In genomic region chr19:40907968-40908735, GRCh38 we compare ENCODE assay signal across 10 cellular contexts. TPM values are rescaled to one million over a fixed set of nuclear protein-coding genes. Genes with fewer than 3 reads are reported as not detected.
DNase-seq lines count a peak whose midpoint lies in the region; ATAC-seq, FAIRE-seq and TF ChIP-seq lines count a peak whose summit lies in the region.
"Had no signal": no experiment of that assay in that cellular context is flagged by ENCODE, and none has a peak within 500 bp of the region (broad histone marks: within the 10 kb centered on the region; RNA-seq: fewer than 3 reads in every experiment).

No MANE protein-coding gene starts in this region.

- peaks cover 4% of the 10 kb centered on the region; the same call in 1 of the 2 replicates for H3K27me3 ChIP-seq in HUES6 (ENCODE audit: control insufficient read depth, insufficient read depth, low read length)
- peaks cover 69% of the 10 kb centered on the region for H3K27me3 ChIP-seq in left ventricle myocardium inferior (ENCODE audit: low read depth)

- DNase-seq in activated CD8-positive, alpha-beta T cell treated with anti-CD3 and anti-CD28 coated beads, Interleukin-2, amount 10 ng/mL, durations not matched to agents 7 days and 5 days: peak; percentile 64
- DNase-seq in glutamatergic neuron: peak; percentile 25
- peak; percentile 59 for DNase-seq in stimulated activated CD8-positive, alpha-beta memory T cell treated with anti-CD3 and anti-CD28 coated beads, Interleukin-15, amount 100 ng/mL, for 1 hour (ENCODE audit: low read depth)
- DNase-seq in SHP77 (lab: John Stamatoyannopoulos, UW): no peak
- no peak for DNase-seq in NCI-H2029 treated with DMSO at 0.1 percent for 48 hours (lab: John Stamatoyannopoulos, UW)
- DNase-seq in kidney: no peak
- no peak for DNase-seq in left ventricle myocardium inferior

- intact Hi-C loops in kidney (cut with DNase I) (no loop called here), left ventricle myocardium inferior (cut with micrococcal nuclease) (no loop called here)

- H3K9me3 ChIP-seq in HUES6 (ENCODE audit: control insufficient read depth, insufficient read depth, low read depth, low read length) (peaks cover 20% of the 10 kb centered on the region), kidney (ENCODE audit: control insufficient read depth in 1 of 2, low read length in 2 of 2) (no peaks in the 10 kb centered on the region), left ventricle myocardium inferior (replicated peaks) (peaks cover under 1% of the 10 kb centered on the region)

- peak overlapping the region; percentile 68 for H3K27ac Mint-ChIP-seq in activated CD8-positive, alpha-beta T cell treated with anti-CD3 and anti-CD28 coated beads, Interleukin-2, amount 10 ng/mL, durations not matched to agents 7 days and 5 days
- H3K27ac Mint-ChIP-seq in glutamatergic neuron (ENCODE audit: unreplicated experiment): no peak overlapping the region

- H3K4me3 ChIP-seq in HUES6 (ENCODE audit: low read depth, low read length): peak overlapping the region; percentile 44
- no peak overlapping the region for H3K4me3 ChIP-seq in kidney (ENCODE audit: low read length in 2 of 2)
- no peak overlapping the region for H3K4me3 ChIP-seq in left ventricle myocardium inferior

- POLR2A ChIA-PET in activated CD8-positive, alpha-beta T cell treated with anti-CD3 and anti-CD28 coated beads, Interleukin-2, amount 10 ng/mL, durations not matched to agents 7 days and 5 days (lab: Charles Lee): no interaction called here

- no peak overlapping the region for H3K27ac ChIP-seq in HUES6 (ENCODE audit: low read depth, low read length)
- no peak overlapping the region for H3K27ac ChIP-seq in kidney (ENCODE audit: low read depth in 2 of 2, low read length in 2 of 2)
- H3K27ac ChIP-seq in left ventricle myocardium inferior (replicated peaks): no peak overlapping the region

- no peaks in the 10 kb centered on the region for H3K36me3 ChIP-seq in HUES6 (ENCODE audit: control insufficient read depth, insufficient read depth, low read length)
- no peaks in the 10 kb centered on the region for H3K36me3 ChIP-seq in kidney (ENCODE audit: control insufficient read depth in 1 of 2, insufficient read depth in 2 of 2, low read length in 2 of 2)
- no peaks in the 10 kb centered on the region for H3K36me3 ChIP-seq in left ventricle myocardium inferior

- H3K4me1 ChIP-seq in HUES6 (ENCODE audit: control insufficient read depth, insufficient read depth, low read length) (peaks cover 8% of the 10 kb centered on the region; the same call in 1 of the 2 replicates), kidney (ENCODE audit: control insufficient read depth in 1 of 2, insufficient read depth in 1 of 2, low read depth in 1 of 2, low read length in 2 of 2) (no peaks in the 10 kb centered on the region), left ventricle myocardium inferior (no peaks in the 10 kb centered on the region)

- peak; percentile 51 for ATAC-seq in activated CD8-positive, alpha-beta T cell treated with anti-CD3 and anti-CD28 coated beads, Interleukin-2, amount 10 ng/mL, durations not matched to agents 7 days and 5 days

- H3K27me3 Mint-ChIP-seq in activated CD8-positive, alpha-beta T cell treated with anti-CD3 and anti-CD28 coated beads, Interleukin-2, amount 10 ng/mL, durations not matched to agents 7 days and 5 days (ENCODE audit: low read depth): peaks cover 8% of the 10 kb centered on the region
- peaks cover 5% of the 10 kb centered on the region for H3K27me3 Mint-ChIP-seq in glutamatergic neuron (ENCODE audit: unreplicated experiment)

- H3K9ac ChIP-seq in HUES6 (ENCODE audit: low read length) (no peak overlapping the region), kidney (ENCODE audit: low read length in 2 of 2) (no peak overlapping the region)

- no peaks in the 10 kb centered on the region for H3K36me3 Mint-ChIP-seq in activated CD8-positive, alpha-beta T cell treated with anti-CD3 and anti-CD28 coated beads, Interleukin-2, amount 10 ng/mL, durations not matched to agents 7 days and 5 days (ENCODE audit: low read depth)
- peaks cover 13% of the 10 kb centered on the region for H3K36me3 Mint-ChIP-seq in glutamatergic neuron (ENCODE audit: unreplicated experiment)

- CTCF ChIA-PET in activated CD8-positive, alpha-beta T cell treated with anti-CD3 and anti-CD28 coated beads, Interleukin-2, amount 10 ng/mL, durations not matched to agents 7 days and 5 days (lab: Charles Lee): no interaction called here

- H3K4me3 Mint-ChIP-seq in activated CD8-positive, alpha-beta T cell treated with anti-CD3 and anti-CD28 coated beads, Interleukin-2, amount 10 ng/mL, durations not matched to agents 7 days and 5 days: peak overlapping the region; percentile 5
- H3K4me3 Mint-ChIP-seq in glutamatergic neuron (ENCODE audit: unreplicated experiment): no peak overlapping the region

- FAIRE-seq in kidney (lab: Jason Lieb, UNC): no peak

- H3K9me3 Mint-ChIP-seq in activated CD8-positive, alpha-beta T cell treated with anti-CD3 and anti-CD28 coated beads, Interleukin-2, amount 10 ng/mL, durations not matched to agents 7 days and 5 days (ENCODE audit: insufficient read depth): no peaks in the 10 kb centered on the region
- H3K9me3 Mint-ChIP-seq in glutamatergic neuron (ENCODE audit: unreplicated experiment): peaks cover 6% of the 10 kb centered on the region

- TF ChIP-seq CTCF in glutamatergic neuron (IDR thresholded peaks at IDR 0.05; ENCODE audit: partially characterized antibody, unreplicated experiment) (no peak), kidney (IDR thresholded peaks at IDR 0.05; ENCODE audit: borderline replicate concordance, extremely low read depth, insufficient read depth) (no peak), left ventricle myocardium inferior (IDR thresholded peaks at IDR 0.05; ENCODE audit: borderline replicate concordance) (no peak)

- H3K4me1 Mint-ChIP-seq in activated CD8-positive, alpha-beta T cell treated with anti-CD3 and anti-CD28 coated beads, Interleukin-2, amount 10 ng/mL, durations not matched to agents 7 days and 5 days (ENCODE audit: low read depth): peaks cover 12% of the 10 kb centered on the region
- H3K4me1 Mint-ChIP-seq in glutamatergic neuron (ENCODE audit: low read depth, unreplicated experiment): no peaks in the 10 kb centered on the region

RNA-seq across cellular contexts. Expression of gene CYP2A7, which starts 26.1 kb away (rescaled TPM):
- total RNA-seq in activated CD8-positive, alpha-beta T cell treated with anti-CD3 and anti-CD28 coated beads, Interleukin-2, amount 10 ng/mL, durations not matched to agents 7 days and 5 days: not detected
- total RNA-seq in glutamatergic neuron (ENCODE audit: unreplicated experiment) (not detected), kidney (not detected), left ventricle myocardium inferior (not detected)
- not detected for polyA plus RNA-seq in kidney (ENCODE audit: insufficient read depth, low read depth, low replicate concordance)
- total RNA-seq: activated CD8-positive, alpha-beta memory T cell treated with anti-CD3 and anti-CD28 coated beads for 36 hours; HT1080 had no signal

RNA-seq across cellular contexts. Expression of gene CYP2A6, which starts 57.9 kb away (rescaled TPM):
- total RNA-seq in activated CD8-positive, alpha-beta T cell treated with anti-CD3 and anti-CD28 coated beads, Interleukin-2, amount 10 ng/mL, durations not matched to agents 7 days and 5 days: not detected
- total RNA-seq in glutamatergic neuron (ENCODE audit: unreplicated experiment) (not detected), kidney (not detected), left ventricle myocardium inferior (not detected)
- not detected for polyA plus RNA-seq in kidney (ENCODE audit: insufficient read depth, low read depth, low replicate concordance)
- total RNA-seq: activated CD8-positive, alpha-beta memory T cell treated with anti-CD3 and anti-CD28 coated beads for 36 hours; HT1080 had no signal

Comparison
In these comparisons a context has a peak if more than half of its experiments do, and no peak if none do; other contexts are left out.
1. DNase-seq: peak in activated CD8-positive, alpha-beta T cell treated with anti-CD3 and anti-CD28 coated beads, Interleukin-2, amount 10 ng/mL, durations not matched to agents 7 days and 5 days (single experiment), glutamatergic neuron (single experiment) and stimulated activated CD8-positive, alpha-beta memory T cell treated with anti-CD3 and anti-CD28 coated beads, Interleukin-15, amount 100 ng/mL, for 1 hour (single experiment); none in SHP77 (0 of 2), NCI-H2029 treated with DMSO at 0.1 percent for 48 hours (single experiment), kidney (single experiment) and left ventricle myocardium inferior (single experiment).